ENCODE assay signal across 9 cellular contexts in the genomic region with DNA sequence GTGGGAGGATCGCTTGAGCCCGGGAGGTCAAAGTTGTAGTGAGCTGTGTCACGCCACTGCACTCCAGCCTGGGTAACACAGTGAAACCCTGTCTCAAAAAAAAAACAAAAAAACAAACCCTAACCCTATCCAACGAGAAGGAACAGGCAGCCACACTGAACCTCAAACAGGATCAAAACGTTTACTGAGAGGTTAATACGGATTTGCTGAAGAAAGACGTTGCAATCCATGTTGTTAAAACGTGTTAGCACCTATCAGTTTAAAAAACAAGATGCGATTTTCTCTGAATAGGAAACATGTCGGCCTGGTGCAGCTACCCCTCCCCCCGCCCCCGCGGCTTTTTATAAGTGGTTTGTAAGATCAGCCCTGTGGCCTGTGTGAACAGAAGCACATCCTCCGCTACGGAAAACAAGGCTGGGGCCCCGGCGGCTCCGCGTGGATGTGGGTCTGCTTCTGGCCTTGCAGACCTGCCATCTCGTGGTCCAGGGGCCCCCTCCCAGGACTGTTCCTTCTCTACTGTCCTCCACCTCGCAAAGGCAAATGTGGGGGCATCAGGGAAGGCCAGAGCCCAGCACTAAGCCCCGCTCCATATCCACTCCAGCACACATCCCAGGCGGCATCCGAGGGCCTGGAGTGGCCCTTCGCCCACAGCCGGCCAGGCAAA.
DNase-seq lines count a peak whose midpoint lies in the region.
"Had no signal": no experiment of that assay in that cellular context is flagged by ENCODE, and none has a peak within 500 bp of the region (broad histone marks: within the 10 kb centered on the region; RNA-seq: fewer than 3 reads in every experiment).

No MANE protein-coding gene starts in this region.

- DNase-seq in NCI-H146 (lab: John Stamatoyannopoulos, UW) (peak; percentile 28), NCI-H146 treated with DMSO at 0.1 percent for 48 hours (lab: John Stamatoyannopoulos, UW; ENCODE audit: unreplicated experiment) (no peak), NCI-H524 treated with DMSO at 0.1 percent for 48 hours (lab: John Stamatoyannopoulos, UW) (no peak), NCI-H446 (lab: John Stamatoyannopoulos, UW) (no peak), nucleus accumbens (lab: John Stamatoyannopoulos, UW) (no peak)
- peak; percentile 67 to 71 for DNase-seq in activated CD4-positive, alpha-beta T cell treated with anti-CD3 and anti-CD28 coated beads, Interleukin-2, amount 50 U/mL, for 48 hours
- DNase-seq in effector CD8-positive, alpha-beta T cell (lab: John Stamatoyannopoulos, UW), result peak; percentile 48
- DNase-seq in stimulated activated naive CD4-positive, alpha-beta T cell (lab: John Stamatoyannopoulos, UW), result peak; percentile 61 to 81 (median 69)
- DNase-seq: NK-92 treated with Interleukin-12 subunit alpha and Interleukin-12 subunit beta, amount 100 ng/mL, for 24 hours had no signal

Comparison
In these comparisons a context has a peak if more than half of its experiments do, and no peak if none do; other contexts are left out.
1. DNase-seq: peak in NCI-H146 (single experiment), activated CD4-positive, alpha-beta T cell treated with anti-CD3 and anti-CD28 coated beads, Interleukin-2, amount 50 U/mL, for 48 hours (2 of 2), effector CD8-positive, alpha-beta T cell (single experiment) and stimulated activated naive CD4-positive, alpha-beta T cell (6 of 6); none in NCI-H146 treated with DMSO at 0.1 percent for 48 hours (single experiment), NCI-H524 treated with DMSO at 0.1 percent for 48 hours (single experiment), NCI-H446 (0 of 2) and nucleus accumbens (0 of 56).